ENCODE assay signal across 10 cellular contexts in genomic region chr19:41588497-41589209, GRCh38. TPM values are rescaled to one million over a fixed set of nuclear protein-coding genes. Genes with fewer than 3 reads are reported as not detected.
A peak's percentile ranks its signal among the peaks of the same experiment; 100 is the strongest.
DNase-seq lines count a peak whose midpoint lies in the region; ATAC-seq and FAIRE-seq lines count a peak whose summit lies in the region.
"Had no signal": no experiment of that assay in that cellular context is flagged by ENCODE, and none has a peak within 500 bp of the region (broad histone marks: within the 10 kb centered on the region; RNA-seq: fewer than 3 reads in every experiment).

No MANE protein-coding gene starts in this region.

- H3K36me3 Mint-ChIP-seq in activated CD4-positive, alpha-beta memory T cell treated with anti-CD3 and anti-CD28 coated beads for 36 hours, result peaks cover 5% of the 10 kb centered on the region

- POLR2A ChIA-PET in activated CD4-positive, alpha-beta memory T cell treated with anti-CD3 and anti-CD28 coated beads for 36 hours (lab: Charles Lee), result no interaction called here

- no peak for ATAC-seq in HG03354 (IDR thresholded peaks at IDR 0.05; ENCODE audit: poor library complexity, severe bottlenecking, unreplicated experiment)
- ATAC-seq in HG02678 (IDR thresholded peaks at IDR 0.05; ENCODE audit: unreplicated experiment), result no peak
- ATAC-seq: gastroesophageal sphincter had no signal

- DNase-seq in Caki2 (ENCODE audit: low read depth) (peak; percentile 52), HTR-8/SVneo (ENCODE audit: insufficient read length, low spot score) (peak; percentile 34), iris pigment epithelial cell (ENCODE audit: low read depth) (peak; percentile 42), cerebellum (ENCODE audit: low spot score) (no peak), COR-L47 (lab: John Stamatoyannopoulos, UW) (no peak)
- DNase-seq in activated CD4-positive, alpha-beta memory T cell treated with anti-CD3 and anti-CD28 coated beads for 36 hours, result peak; percentile 42
- DNase-seq: ovary had no signal

- CTCF ChIA-PET in activated CD4-positive, alpha-beta memory T cell treated with anti-CD3 and anti-CD28 coated beads for 36 hours (lab: Charles Lee), result interaction anchor here (1.0 to 2.7 kb wide), 3 partner anchors 9 to 139 kb away, joined by 5 to 12 read pairs (median 6); no protein-coding TSS in a partner anchor

- H3K27ac Mint-ChIP-seq in activated CD4-positive, alpha-beta memory T cell treated with anti-CD3 and anti-CD28 coated beads for 36 hours, result no peak overlapping the region

- H3K4me3 Mint-ChIP-seq in activated CD4-positive, alpha-beta memory T cell treated with anti-CD3 and anti-CD28 coated beads for 36 hours, result no peak overlapping the region

- intact Hi-C loops in activated CD4-positive, alpha-beta memory T cell treated with anti-CD3 and anti-CD28 coated beads for 36 hours (cut with micrococcal nuclease), result no loop called here

- peak; percentile 31 for FAIRE-seq in HTR-8/SVneo (lab: Jason Lieb, UNC)

- H3K27me3 Mint-ChIP-seq in activated CD4-positive, alpha-beta memory T cell treated with anti-CD3 and anti-CD28 coated beads for 36 hours, result peaks cover 4% of the 10 kb centered on the region

- no peaks in the 10 kb centered on the region for H3K4me1 Mint-ChIP-seq in activated CD4-positive, alpha-beta memory T cell treated with anti-CD3 and anti-CD28 coated beads for 36 hours (ENCODE audit: low read depth)

- no peaks in the 10 kb centered on the region for H3K9me3 Mint-ChIP-seq in activated CD4-positive, alpha-beta memory T cell treated with anti-CD3 and anti-CD28 coated beads for 36 hours

- in situ Hi-C loops in Caki2 (cut with HindIII; ENCODE audit: low pct_unique_long_range_greater_than_20kb, low sequenced_read_pairs), result no loop called here

RNA-seq across cellular contexts. Expression of gene CEACAM21, which starts 12.7 kb away (rescaled TPM):
- total RNA-seq in Caki2 (2014; rRNA removed; shearing (Covaris generic); ENCODE audit: low replicate concordance), result not detected in 2 replicates
- 10 to 100 TPM; 40.8 to 40.9 TPM for total RNA-seq in activated CD4-positive, alpha-beta memory T cell treated with anti-CD3 and anti-CD28 coated beads for 36 hours
- total RNA-seq in cerebellum, result 2.4 TPM

RNA-seq across cellular contexts. Expression of gene CEACAM4, which starts 38.2 kb away (rescaled TPM):
- not detected in 2 replicates for total RNA-seq in Caki2 (2014; rRNA removed; shearing (Covaris generic); ENCODE audit: low replicate concordance)
- not detected for total RNA-seq in activated CD4-positive, alpha-beta memory T cell treated with anti-CD3 and anti-CD28 coated beads for 36 hours
- not detected for total RNA-seq in cerebellum

Comparison
In these comparisons a context has a peak if more than half of its experiments do, and no peak if none do; other contexts are left out.
1. DNase-seq: peak in Caki2 (single experiment), HTR-8/SVneo (single experiment), activated CD4-positive, alpha-beta memory T cell treated with anti-CD3 and anti-CD28 coated beads for 36 hours (single experiment) and iris pigment epithelial cell (single experiment); none in cerebellum (single experiment) and COR-L47 (single experiment).
2. RNA of gene CEACAM21, which starts 12.7 kb away (total RNA-seq): 40.8 to 40.9 TPM in activated CD4-positive, alpha-beta memory T cell treated with anti-CD3 and anti-CD28 coated beads for 36 hours; 2.4 TPM in cerebellum (single experiment) and not detected in Caki2; every median in the first group is over 10 times any median in the second.